ENCODE assay signal across 24 cellular contexts in genomic region chr3:72860053-72860452, GRCh38. TPM values are rescaled to one million over a fixed set of nuclear protein-coding genes. Genes with fewer than 3 reads are reported as not detected.
"Had no signal": no experiment of that assay in that cellular context is flagged by ENCODE, and none has a peak within 500 bp of the region (broad histone marks: within the 10 kb centered on the region; RNA-seq: fewer than 3 reads in every experiment).

No MANE protein-coding gene starts in this region.

- DNase-seq: colonic mucosa; cortex of kidney; effector CD8-positive, alpha-beta T cell; effector memory CD8-positive, alpha-beta T cell; endodermal cell; erythroblast; esophagus squamous epithelium; foreskin fibroblast; gastrocnemius medialis; heart left ventricle; hypothalamus; immature natural killer cell; islet precursor cell; left cardiac atrium; left lung; left ventricle myocardium superior; lower lobe of right lung; mesenchymal stem cell; mucosa of descending colon; naive B cell had no signal

- ATAC-seq: effector memory CD8-positive, alpha-beta T cell; esophagus mucosa; gastrocnemius medialis; heart left ventricle; left cardiac atrium; left lung; left ventricle myocardium superior; lower lobe of right lung; mucosa of descending colon had no signal

- H3K4me1 ChIP-seq: colonic mucosa, esophagus squamous epithelium, gastrocnemius medialis, heart left ventricle, left lung, lower lobe of right lung had no signal

- H3K36me3 ChIP-seq: colonic mucosa, esophagus squamous epithelium, gastrocnemius medialis, heart left ventricle, left lung, lower lobe of right lung had no signal

- H3K4me3 ChIP-seq: colonic mucosa, esophagus squamous epithelium, gastrocnemius medialis, heart left ventricle, hepatocyte, left lung, lower lobe of right lung, mucosa of descending colon had no signal

- H3K27ac ChIP-seq: colonic mucosa, epithelial cell of prostate, esophagus squamous epithelium, gastrocnemius medialis, heart left ventricle, hepatocyte, left lung, lower lobe of right lung had no signal

- FAIRE-seq: endometrium had no signal

- H3K9me3 ChIP-seq: colonic mucosa, esophagus squamous epithelium, gastrocnemius medialis, heart left ventricle, left lung, lower lobe of right lung, mucosa of descending colon had no signal

RNA-seq across cellular contexts. Expression of gene GXYLT2, which starts 27.8 kb away (rescaled TPM):
- polyA plus RNA-seq: immature natural killer cell had no signal
